In the genomic region with DNA sequence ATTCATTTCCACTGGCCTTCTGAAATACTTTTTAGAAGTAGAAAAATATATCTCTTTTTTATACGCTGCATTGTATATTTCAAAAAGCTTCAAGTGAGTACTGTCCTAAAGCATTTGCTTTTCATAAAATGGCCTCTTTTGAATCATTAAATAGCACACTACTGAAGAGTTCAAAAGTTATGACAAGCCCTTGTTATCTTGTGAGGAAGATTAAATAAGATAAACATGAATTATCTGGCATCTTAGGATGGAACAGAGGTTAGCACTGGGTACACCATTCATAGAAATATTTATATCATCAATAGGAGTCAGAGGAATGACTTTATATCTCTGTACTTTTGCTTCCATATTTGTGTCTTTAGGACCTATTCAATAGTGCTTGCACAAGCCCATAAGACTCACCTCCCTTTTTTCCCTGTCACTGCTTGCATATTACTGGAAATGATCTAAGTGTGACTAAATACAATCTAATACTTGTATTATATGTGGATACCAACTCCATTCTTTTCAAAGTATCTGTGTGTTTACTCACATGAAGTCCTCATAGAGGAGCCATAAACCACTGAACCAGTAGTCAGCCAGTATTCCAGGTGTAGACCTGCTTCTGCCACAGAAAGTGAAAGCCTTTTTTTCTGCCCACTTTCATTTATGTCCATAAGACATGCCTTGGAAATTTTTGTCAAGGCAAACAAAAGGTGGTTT, we compare ENCODE assay signal across 14 cellular contexts.
DNase-seq lines count a peak whose midpoint lies in the region; ATAC-seq and TF ChIP-seq lines count a peak whose summit lies in the region.
"Had no signal": no experiment of that assay in that cellular context is flagged by ENCODE, and none has a peak within 500 bp of the region (broad histone marks: within the 10 kb centered on the region; RNA-seq: fewer than 3 reads in every experiment).

No MANE protein-coding gene starts in this region.

- peaks cover 32% of the 10 kb centered on the region for H3K79me2 ChIP-seq in SK-N-SH (ENCODE audit: insufficient read depth)

- peak overlapping the region; percentile 97 to 99 for H3K27ac ChIP-seq in SK-N-SH (ENCODE audit: low read depth in 2 of 2, low read length in 1 of 2)
- peak overlapping the region; percentile 72 to 95 for H3K27ac ChIP-seq in coronary artery
- H3K27ac ChIP-seq in upper lobe of left lung, result peak overlapping the region in 3 of 4 donors; percentile 65 to 78 (median 66)

- H3K4me1 ChIP-seq in SK-N-SH (ENCODE audit: control insufficient read depth in 1 of 2, insufficient read depth in 2 of 2, low read depth in 1 of 2, low read length in 1 of 2) (peaks cover 20 to 38% of the 10 kb centered on the region in 2 experiments; a peak in 3 of 4 replicates), upper lobe of left lung (peaks cover 0 to 13% (median 6%) of the 10 kb centered on the region in 4 donors)

- H3K9me3 ChIP-seq in SK-N-SH, result no peaks in the 10 kb centered on the region
- H3K9me3 ChIP-seq in upper lobe of left lung, result no peaks in the 10 kb centered on the region

- peak overlapping the region; percentile 60 for H2AFZ ChIP-seq in SK-N-SH (ENCODE audit: low read depth)

- peak overlapping the region; percentile 85; the same call in 1 of the 2 replicates for H3K9ac ChIP-seq in SK-N-SH

- H3F3A ChIP-seq in SK-N-SH (replicated peaks; ENCODE audit: insufficient read depth), result peaks cover 48% of the 10 kb centered on the region

- H3K27me3 ChIP-seq in SK-N-SH (ENCODE audit: insufficient read depth) (no peaks in the 10 kb centered on the region), upper lobe of left lung (no peaks in the 10 kb centered on the region)

- H3K9me3 Mint-ChIP-seq in nephron progenitor cell, result no peaks in the 10 kb centered on the region
- H3K9me3 Mint-ChIP-seq: IgD-negative memory B cell; natural killer cell treated with Interleukin-12 subunit alpha and Interleukin-12 subunit beta and Interleukin-15 and Interleukin-18, amount 100 ng/mL, for 72 hours; stimulated activated naive B cell treated with anti-CD40 and anti-IgM and Interleukin-4, amounts not matched to agents 10 μg/mL and 1 μg/mL and 100 μg/mL, for 72 hours had no signal

- H3K36me3 ChIP-seq in SK-N-SH (replicated peaks in 1 of 2; ENCODE audit: control insufficient read depth in 1 of 2, insufficient read depth in 2 of 2, low read length in 1 of 2) (peaks cover 12 to 19% of the 10 kb centered on the region in 2 experiments), upper lobe of left lung (no peaks in the 10 kb centered on the region)

- peak overlapping the region; percentile 70; the same call in 1 of the 2 replicates for H3K4me2 ChIP-seq in SK-N-SH

- CTCF ChIA-PET in SK-N-SH (lab: Yijun Ruan, JAX), result interaction anchor here (2.0 kb wide), 1 partner anchor 253 kb away, joined by 8 read pairs; no protein-coding TSS in a partner anchor

- H3K36me3 Mint-ChIP-seq in nephron progenitor cell (ENCODE audit: low read depth), result no peaks in the 10 kb centered on the region
- H3K36me3 Mint-ChIP-seq: IgD-negative memory B cell; natural killer cell treated with Interleukin-12 subunit alpha and Interleukin-12 subunit beta and Interleukin-15 and Interleukin-18, amount 100 ng/mL, for 72 hours; stimulated activated naive B cell treated with anti-CD40 and anti-IgM and Interleukin-4, amounts not matched to agents 10 μg/mL and 1 μg/mL and 100 μg/mL, for 72 hours had no signal

- POLR2A ChIA-PET in SK-N-SH (lab: Yijun Ruan, JAX), result no interaction called here

- intact Hi-C loops in sciatic nerve (cut with DNase I), result no loop called here

- WGBS in SK-N-SH (ENCODE audit: low lambda C conversion rate), result 94% methylated on average over 1 of the region's 1 CpG
- WGBS in upper lobe of left lung, 2 donors, result 88 to 94% methylated on average over 1 of the region's 1 CpG

- peaks cover 45% of the 10 kb centered on the region for H3K4me1 Mint-ChIP-seq in nephron progenitor cell

- H3K4me3 ChIP-seq in SK-N-SH (ENCODE audit: low read depth in 2 of 2, low read length in 1 of 2) (no peak overlapping the region; a peak in 1 of 4 replicates), coronary artery (no peak overlapping the region), upper lobe of left lung (no peak overlapping the region)

- no peak for TF ChIP-seq RAD21 in SK-N-SH (IDR thresholded peaks at IDR 0.05; ENCODE audit: low read length)

- H4K20me1 ChIP-seq in SK-N-SH (ENCODE audit: insufficient read depth), result no peaks in the 10 kb centered on the region

- TF ChIP-seq EP300 in SK-N-SH (IDR thresholded peaks at IDR 0.05; ENCODE audit: borderline replicate concordance in 1 of 2, low read depth in 1 of 2, low read length in 1 of 2) (no peak), upper lobe of left lung (IDR thresholded peaks at IDR 0.05) (no peak)

- no peak for TF ChIP-seq POLR2A in upper lobe of left lung (IDR thresholded peaks at IDR 0.05)

- no peak overlapping the region for H3K4me3 Mint-ChIP-seq in nephron progenitor cell
- H3K4me3 Mint-ChIP-seq: IgD-negative memory B cell; natural killer cell treated with Interleukin-12 subunit alpha and Interleukin-12 subunit beta and Interleukin-15 and Interleukin-18, amount 100 ng/mL, for 72 hours; stimulated activated naive B cell treated with anti-CD40 and anti-IgM and Interleukin-4, amounts not matched to agents 10 μg/mL and 1 μg/mL and 100 μg/mL, for 72 hours had no signal

- ATAC-seq in SK-N-SH treated with all-trans-retinoic acid at 6 μM for 48 hours (no peak), upper lobe of left lung (ENCODE audit: low FRiP score in 2 of 2) (no peak), sciatic nerve (no peak)
- ATAC-seq: HCT116; natural killer cell treated with Interleukin-12 subunit alpha and Interleukin-12 subunit beta and Interleukin-15 and Interleukin-18, amount 100 ng/mL, for 72 hours; stimulated activated naive B cell treated with anti-CD40 and anti-IgM and Interleukin-4, amounts not matched to agents 10 μg/mL and 1 μg/mL and 100 μg/mL, for 72 hours had no signal

- H3K27me3 Mint-ChIP-seq in nephron progenitor cell (ENCODE audit: low read depth, poor library complexity), result no peaks in the 10 kb centered on the region
- H3K27me3 Mint-ChIP-seq: IgD-negative memory B cell; stimulated activated naive B cell treated with anti-CD40 and anti-IgM and Interleukin-4, amounts not matched to agents 10 μg/mL and 1 μg/mL and 100 μg/mL, for 72 hours had no signal

- no peak for DNase-seq in SK-N-SH
- no peak for DNase-seq in coronary artery (ENCODE audit: low spot score)
- no peak for DNase-seq in nephron progenitor cell
- no peak for DNase-seq in upper lobe of left lung
- no peak for DNase-seq in activated CD8-positive, alpha-beta memory T cell treated with anti-CD3 and anti-CD28 coated beads, Interleukin-2, amount 50 U/mL, for 4 hours
- no peak for DNase-seq in foreskin melanocyte
- DNase-seq in sciatic nerve (ENCODE audit: low spot score), result no peak
- DNase-seq: NCI-H2029 treated with DMSO at 0.1 percent for 48 hours; stimulated activated CD4-positive, alpha-beta T cell treated with anti-CD3 and anti-CD28 coated beads, Interleukin-2, amount 100 ng/mL, for 24 hours; stimulated activated naive B cell treated with anti-CD40 and anti-IgM and Interleukin-4, amounts not matched to agents 10 μg/mL and 1 μg/mL and 100 μg/mL, for 72 hours had no signal

- no peaks in the 10 kb centered on the region for H3K9me2 ChIP-seq in SK-N-SH

- TF ChIP-seq CTCF in SK-N-SH (IDR thresholded peaks at IDR 0.05) (no peak), coronary artery (IDR thresholded peaks at IDR 0.05) (no peak), nephron progenitor cell (IDR thresholded peaks at IDR 0.05) (no peak), upper lobe of left lung (IDR thresholded peaks at IDR 0.05) (no peak)

- H3K27ac Mint-ChIP-seq in nephron progenitor cell, result peak overlapping the region; percentile 43
- H3K27ac Mint-ChIP-seq: natural killer cell treated with Interleukin-12 subunit alpha and Interleukin-12 subunit beta and Interleukin-15 and Interleukin-18, amount 100 ng/mL, for 72 hours had no signal

TF ChIP-seq in SK-N-SH treated with all-trans-retinoic acid at 6 μM for 48 hours, 23 proteins besides CTCF, POLR2A, EP300 and RAD21 (continues in another document):
- TF ChIP-seq CSDC2 (CRISPR knock-in tag; IDR thresholded peaks at IDR 0.05) (no peak), TCF4 (CRISPR knock-in tag; IDR thresholded peaks at IDR 0.05; ENCODE audit: borderline replicate concordance) (no peak), ZNF8 (CRISPR knock-in tag; IDR thresholded peaks at IDR 0.05) (no peak), ISL1 (CRISPR knock-in tag; IDR thresholded peaks at IDR 0.05) (no peak), ZFP30 (CRISPR knock-in tag; IDR thresholded peaks at IDR 0.05) (no peak), BACH2 (CRISPR knock-in tag; IDR thresholded peaks at IDR 0.05; ENCODE audit: borderline replicate concordance) (no peak), ARNTL (CRISPR knock-in tag; IDR thresholded peaks at IDR 0.05; ENCODE audit: borderline replicate concordance, low read depth) (no peak), TOX (CRISPR knock-in tag; IDR thresholded peaks at IDR 0.05; ENCODE audit: borderline replicate concordance) (no peak), SNAI2 (CRISPR knock-in tag; IDR thresholded peaks at IDR 0.05) (no peak), OSR1 (CRISPR knock-in tag; IDR thresholded peaks at IDR 0.05) (no peak)
- TF ChIP-seq, protein P1, sequence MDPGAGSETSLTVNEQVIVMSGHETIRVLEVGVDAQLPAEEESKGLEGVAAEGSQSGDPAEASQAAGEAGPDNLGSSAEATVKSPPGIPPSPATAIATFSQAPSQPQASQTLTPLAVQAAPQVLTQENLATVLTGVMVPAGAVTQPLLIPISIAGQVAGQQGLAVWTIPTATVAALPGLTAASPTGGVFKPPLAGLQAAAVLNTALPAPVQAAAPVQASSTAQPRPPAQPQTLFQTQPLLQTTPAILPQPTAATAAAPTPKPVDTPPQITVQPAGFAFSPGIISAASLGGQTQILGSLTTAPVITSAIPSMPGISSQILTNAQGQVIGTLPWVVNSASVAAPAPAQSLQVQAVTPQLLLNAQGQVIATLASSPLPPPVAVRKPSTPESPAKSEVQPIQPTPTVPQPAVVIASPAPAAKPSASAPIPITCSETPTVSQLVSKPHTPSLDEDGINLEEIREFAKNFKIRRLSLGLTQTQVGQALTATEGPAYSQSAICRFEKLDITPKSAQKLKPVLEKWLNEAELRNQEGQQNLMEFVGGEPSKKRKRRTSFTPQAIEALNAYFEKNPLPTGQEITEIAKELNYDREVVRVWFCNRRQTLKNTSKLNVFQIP (CRISPR knock-in tag; IDR thresholded peaks at IDR 0.05; ENCODE audit: borderline replicate concordance, low read depth), result no peak
- TF ChIP-seq, protein P2, sequence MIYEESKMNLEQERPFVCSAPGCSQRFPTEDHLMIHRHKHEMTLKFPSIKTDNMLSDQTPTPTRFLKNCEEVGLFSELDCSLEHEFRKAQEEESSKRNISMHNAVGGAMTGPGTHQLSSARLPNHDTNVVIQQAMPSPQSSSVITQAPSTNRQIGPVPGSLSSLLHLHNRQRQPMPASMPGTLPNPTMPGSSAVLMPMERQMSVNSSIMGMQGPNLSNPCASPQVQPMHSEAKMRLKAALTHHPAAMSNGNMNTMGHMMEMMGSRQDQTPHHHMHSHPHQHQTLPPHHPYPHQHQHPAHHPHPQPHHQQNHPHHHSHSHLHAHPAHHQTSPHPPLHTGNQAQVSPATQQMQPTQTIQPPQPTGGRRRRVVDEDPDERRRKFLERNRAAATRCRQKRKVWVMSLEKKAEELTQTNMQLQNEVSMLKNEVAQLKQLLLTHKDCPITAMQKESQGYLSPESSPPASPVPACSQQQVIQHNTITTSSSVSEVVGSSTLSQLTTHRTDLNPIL (CRISPR knock-in tag; IDR thresholded peaks at IDR 0.05; ENCODE audit: low read depth), result no peak
